ENCODE assay signal across 14 cellular contexts in genomic region chr9:94971378-94972131, GRCh38.
DNase-seq lines count a peak whose midpoint lies in the region; ATAC-seq and TF ChIP-seq lines count a peak whose summit lies in the region.
"Had no signal": no experiment of that assay in that cellular context is flagged by ENCODE, and none has a peak within 500 bp of the region (broad histone marks: within the 10 kb centered on the region; RNA-seq: fewer than 3 reads in every experiment).

No MANE protein-coding gene starts in this region.

- DNase-seq in DMS53 (lab: John Stamatoyannopoulos, UW) (peak; percentile 40), DMS53 treated with DMSO at 0.1 percent for 48 hours (lab: John Stamatoyannopoulos, UW; ENCODE audit: unreplicated experiment) (no peak), NCI-H69 (lab: John Stamatoyannopoulos, UW) (peak; percentile 89), fibroblast of the aortic adventitia (ENCODE audit: low read depth) (peak; percentile 14), trophoblast cell (no peak), omental fat pad (ENCODE audit: low spot score) (no peak), 8988T (no peak)
- no peak for DNase-seq in stimulated activated CD4-positive, alpha-beta T cell treated with anti-CD3 and anti-CD28 coated beads, Interleukin-4, amount 100 ng/mL, for 1 hour
- DNase-seq: activated naive CD4-positive, alpha-beta T cell treated with anti-CD3 and anti-CD28 coated beads for 36 hours; CD8-positive, alpha-beta T cell; heart right ventricle; left colon; NCI-H1105 treated with DMSO at 0.1 percent for 48 hours had no signal

- H2BK12ac ChIP-seq in trophoblast cell (ENCODE audit: low read length): no peak overlapping the region

- no peak overlapping the region for H4K91ac ChIP-seq in trophoblast cell (ENCODE audit: low read depth, low read length)

- H3K4ac ChIP-seq in trophoblast cell (ENCODE audit: low read depth, low read length): no peak overlapping the region

- no peak overlapping the region for H3K14ac ChIP-seq in trophoblast cell (ENCODE audit: low read length)

- no peak overlapping the region for H2BK5ac ChIP-seq in trophoblast cell (ENCODE audit: low read depth, low read length, poor library complexity)

- H3K36me3 ChIP-seq in trophoblast cell (ENCODE audit: control insufficient read depth in 1 of 2, insufficient read depth in 2 of 2, low read length in 2 of 2): no peaks in the 10 kb centered on the region
- H3K36me3 ChIP-seq: heart right ventricle, SJCRH30 had no signal

- no peak overlapping the region for H4K8ac ChIP-seq in trophoblast cell (ENCODE audit: low read depth, low read length)

- H2BK120ac ChIP-seq in trophoblast cell (ENCODE audit: insufficient read depth, low read length, poor library complexity): no peak overlapping the region

- no peak for ATAC-seq in omental fat pad (ENCODE audit: low FRiP score)
- ATAC-seq: CD8-positive, alpha-beta T cell had no signal

- H3K4me1 ChIP-seq in trophoblast cell (ENCODE audit: control insufficient read depth in 1 of 2, insufficient read depth in 2 of 2, low read length in 2 of 2): no peaks in the 10 kb centered on the region

- no peaks in the 10 kb centered on the region for H3K79me1 ChIP-seq in trophoblast cell (ENCODE audit: low read length)

- no peak overlapping the region for H3K9ac ChIP-seq in trophoblast cell (ENCODE audit: low read length)

- H3K79me2 ChIP-seq in trophoblast cell (ENCODE audit: control insufficient read depth, insufficient read depth, low read length, poor library complexity): no peaks in the 10 kb centered on the region

- no peak overlapping the region for H3K23ac ChIP-seq in trophoblast cell (ENCODE audit: low read length)

- H2AK5ac ChIP-seq in trophoblast cell (ENCODE audit: low read length): no peak overlapping the region

- no peak overlapping the region for H4K12ac ChIP-seq in trophoblast cell (ENCODE audit: low read depth, low read length)

- no peak for TF ChIP-seq CTCF in fibroblast of the aortic adventitia (IDR thresholded peaks at IDR 0.05; ENCODE audit: insufficient read depth, low read length)
- no peak for TF ChIP-seq CTCF in omental fat pad (IDR thresholded peaks at IDR 0.05)

- H3K4me3 ChIP-seq in fibroblast of the aortic adventitia (ENCODE audit: low read depth, low read length) (no peak overlapping the region), trophoblast cell (ENCODE audit: low read depth, low read length) (peak overlapping the region; percentile 23)
- H3K4me3 ChIP-seq: heart right ventricle, SJCRH30 had no signal

- no peak overlapping the region for H2AFZ ChIP-seq in trophoblast cell (ENCODE audit: insufficient read depth, low read length, poor library complexity)

- no peak overlapping the region for H3K18ac ChIP-seq in trophoblast cell (ENCODE audit: low read length)

- WGBS in trophoblast cell (ENCODE audit: extremely low coverage, insufficient coverage, insufficient read length): no CpG with 5 or more reads among the region's 13 CpGs

- no peaks in the 10 kb centered on the region for H3K9me3 ChIP-seq in trophoblast cell (ENCODE audit: insufficient read depth, low read depth, low read length)
- H3K9me3 ChIP-seq: heart right ventricle, SJCRH30 had no signal

- no peak overlapping the region for H3K27ac ChIP-seq in trophoblast cell (ENCODE audit: low read depth, low read length)

- H3K4me2 ChIP-seq in trophoblast cell (ENCODE audit: low read length): no peak overlapping the region

- H3K27me3 ChIP-seq in trophoblast cell (ENCODE audit: insufficient read depth, low read length): no peaks in the 10 kb centered on the region
- H3K27me3 ChIP-seq: heart right ventricle, SJCRH30 had no signal

Comparison
In these comparisons a context has a peak if more than half of its experiments do, and no peak if none do; other contexts are left out.
1. DNase-seq: peak in DMS53 (single experiment), NCI-H69 (single experiment) and fibroblast of the aortic adventitia (single experiment); none in DMS53 treated with DMSO at 0.1 percent for 48 hours (single experiment), trophoblast cell (0 of 2), omental fat pad (single experiment), stimulated activated CD4-positive, alpha-beta T cell treated with anti-CD3 and anti-CD28 coated beads, Interleukin-4, amount 100 ng/mL, for 1 hour (single experiment) and 8988T (single experiment).